ENCODE assay signal across 12 cellular contexts in genomic region chr2:217065695-217066405, GRCh38.
DNase-seq lines count a peak whose midpoint lies in the region; ATAC-seq and TF ChIP-seq lines count a peak whose summit lies in the region.
"Had no signal": no experiment of that assay in that cellular context is flagged by ENCODE, and none has a peak within 500 bp of the region (broad histone marks: within the 10 kb centered on the region; RNA-seq: fewer than 3 reads in every experiment).

No MANE protein-coding gene starts in this region.

- no peaks in the 10 kb centered on the region for H3K36me3 ChIP-seq in smooth muscle cell (ENCODE audit: low read depth)
- H3K36me3 ChIP-seq: left ventricle myocardium inferior had no signal

- H3K4me2 ChIP-seq in smooth muscle cell: no peak overlapping the region

- peak overlapping the region; percentile 46 for H3K27ac ChIP-seq in smooth muscle cell (ENCODE audit: low read depth)

- peaks cover 16% of the 10 kb centered on the region for H3K4me1 ChIP-seq in smooth muscle cell (ENCODE audit: low read depth)

- H3K9me3 ChIP-seq in smooth muscle cell (replicated peaks; ENCODE audit: low read depth): peaks cover 4% of the 10 kb centered on the region
- H3K9me3 ChIP-seq: left ventricle myocardium inferior had no signal

- H3K36me3 Mint-ChIP-seq in HFFc6 (ENCODE audit: low read depth): 0 out of 2 replicates have a peak, but pooled peaks cover 4% of the 10 kb centered on the region
- H3K36me3 Mint-ChIP-seq in stimulated activated memory B cell treated with anti-CD40 and anti-IgM and Interleukin-4, amounts not matched to agents 10 μg/mL and 1 μg/mL and 100 μg/mL, for 72 hours: no peaks in the 10 kb centered on the region

- H3K79me2 ChIP-seq in smooth muscle cell (ENCODE audit: low read depth): no peaks in the 10 kb centered on the region

- H3K4me3 Mint-ChIP-seq in HFFc6: no peak overlapping the region
- H3K4me3 Mint-ChIP-seq in stimulated activated memory B cell treated with anti-CD40 and anti-IgM and Interleukin-4, amounts not matched to agents 10 μg/mL and 1 μg/mL and 100 μg/mL, for 72 hours: no peak overlapping the region

- H3K4me3 ChIP-seq in smooth muscle cell: no peak overlapping the region

- H3K4me1 Mint-ChIP-seq in HFFc6 (ENCODE audit: low read depth): peaks cover 17% of the 10 kb centered on the region
- H3K4me1 Mint-ChIP-seq in stimulated activated memory B cell treated with anti-CD40 and anti-IgM and Interleukin-4, amounts not matched to agents 10 μg/mL and 1 μg/mL and 100 μg/mL, for 72 hours: no peaks in the 10 kb centered on the region

- WGBS in smooth muscle cell (ENCODE audit: low lambda C conversion rate): 61% methylated on average over 7 of the region's 7 CpGs

- H3F3A ChIP-seq in smooth muscle cell (ENCODE audit: low read depth): peaks cover 9% of the 10 kb centered on the region

- in situ Hi-C loops in KBM-7 (cut with MboI; ENCODE audit: low pct_unique_long_range_greater_than_20kb, low sequenced_read_pairs): no loop called here

- no peak overlapping the region for H3K9ac ChIP-seq in smooth muscle cell (ENCODE audit: low read depth)

- TF ChIP-seq CTCF in HFFc6 (IDR thresholded peaks at IDR 0.05) (no peak), smooth muscle cell (IDR thresholded peaks at IDR 0.05; ENCODE audit: borderline replicate concordance, insufficient read depth, poor library complexity, severe bottlenecking) (no peak)

- peaks cover 4% of the 10 kb centered on the region; the same call in 1 of the 2 replicates for H3K9me3 Mint-ChIP-seq in HFFc6
- H3K9me3 Mint-ChIP-seq in stimulated activated memory B cell treated with anti-CD40 and anti-IgM and Interleukin-4, amounts not matched to agents 10 μg/mL and 1 μg/mL and 100 μg/mL, for 72 hours: no peaks in the 10 kb centered on the region

- DNase-seq in HFFc6 (peak; percentile 85), SW480 (ENCODE audit: low spot score) (peak; percentile 4), fibroblast of peridontal ligament (ENCODE audit: extremely low read depth) (peak; percentile 98), smooth muscle cell (lab: John Stamatoyannopoulos, UW; ENCODE audit: unreplicated experiment) (no peak), NCI-H774 (lab: John Stamatoyannopoulos, UW) (no peak), T-helper 1 cell (no peak), KBM-7 (no peak)
- DNase-seq: left ventricle myocardium inferior, NCI-H2171, retina, SIG-M5 had no signal

- ATAC-seq in stimulated activated memory B cell treated with anti-CD40 and anti-IgM and Interleukin-4, amounts not matched to agents 10 μg/mL and 1 μg/mL and 100 μg/mL, for 72 hours: no peak

- no peaks in the 10 kb centered on the region for H4K20me1 ChIP-seq in smooth muscle cell (ENCODE audit: low read depth)

- H3K27ac Mint-ChIP-seq in HFFc6: peak overlapping the region; percentile 38; the same call in 1 of the 2 replicates
- no peak overlapping the region for H3K27ac Mint-ChIP-seq in stimulated activated memory B cell treated with anti-CD40 and anti-IgM and Interleukin-4, amounts not matched to agents 10 μg/mL and 1 μg/mL and 100 μg/mL, for 72 hours

- no peaks in the 10 kb centered on the region; the same call in 1 of the 2 replicates for H3K27me3 Mint-ChIP-seq in HFFc6 (ENCODE audit: insufficient read depth)
- H3K27me3 Mint-ChIP-seq in stimulated activated memory B cell treated with anti-CD40 and anti-IgM and Interleukin-4, amounts not matched to agents 10 μg/mL and 1 μg/mL and 100 μg/mL, for 72 hours: no peaks in the 10 kb centered on the region

- H3K27me3 ChIP-seq in smooth muscle cell (ENCODE audit: low read depth): no peaks in the 10 kb centered on the region

- H2AFZ ChIP-seq in smooth muscle cell (ENCODE audit: low read depth): no peak overlapping the region

Comparison
In these comparisons a context has a peak if more than half of its experiments do, and no peak if none do; other contexts are left out.
1. DNase-seq: peak in HFFc6 (single experiment), SW480 (single experiment) and fibroblast of peridontal ligament (single experiment); none in smooth muscle cell (single experiment), NCI-H774 (single experiment), T-helper 1 cell (0 of 5) and KBM-7 (single experiment).